Comparison of ENCODE assay signal across 33 cellular contexts in the genomic region with DNA sequence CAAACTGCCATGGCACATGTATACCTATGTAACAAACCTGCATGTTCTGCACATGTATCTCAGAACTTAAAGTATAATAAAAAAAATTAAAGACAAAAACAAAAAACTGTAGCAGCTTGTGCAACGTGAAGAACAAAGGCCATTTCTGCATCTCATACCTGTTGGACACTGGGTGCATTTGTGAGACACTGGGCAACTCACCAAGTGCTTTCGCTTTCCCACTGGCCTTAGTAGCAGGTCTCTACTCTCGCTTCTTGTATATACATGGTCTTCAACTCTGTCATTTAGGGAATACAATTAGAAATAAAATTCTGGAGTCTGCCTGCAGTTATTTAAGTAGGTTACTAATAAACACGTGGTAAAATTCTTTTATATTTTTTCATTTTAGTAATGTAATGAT.
"Had no signal": no experiment of that assay in that cellular context is flagged by ENCODE, and none has a peak within 500 bp of the region (broad histone marks: within the 10 kb centered on the region; RNA-seq: fewer than 3 reads in every experiment).

No MANE protein-coding gene starts in this region.

- H3K4me2 ChIP-seq: PC-9 had no signal

- H3K9me3 ChIP-seq: MG63, SJCRH30 had no signal

- H3K27ac ChIP-seq: PC-9, RWPE1, SJCRH30, SK-N-MC had no signal

- H3K27me3 ChIP-seq: MG63, SJCRH30 had no signal

- ATAC-seq: Panc1, Right ventricle myocardium inferior, SK-N-SH treated with all-trans-retinoic acid at 6 μM for 48 hours had no signal

- H3K4me3 ChIP-seq: MG63, PC-9, SJCRH30, SK-N-MC had no signal

- H2AFZ ChIP-seq: PC-9 had no signal

- DNase-seq: MG63, NCI-H1048, NCI-H1092 treated with DMSO at 0.1 percent for 48 hours, NCI-H1105 treated with DMSO at 0.1 percent for 48 hours, NCI-H1417, NCI-H1436, NCI-H146, NCI-H1694, NCI-H187, NCI-H1930, NCI-H2029 treated with DMSO at 0.1 percent for 48 hours, NCI-H2081 treated with DMSO at 0.1 percent for 48 hours, NCI-H2107, NCI-H2171, NCI-H226, NCI-H446 treated with DMSO at 0.1 percent for 48 hours, NCI-H510A, NCI-H524, NCI-H526, NCI-H69, NCI-H748 treated with DMSO at 0.1 percent for 48 hours, NCI-H82, PC-9, SHP77, SIG-M5, SJCRH30, SW 1271, T-helper 1 cell had no signal

- H3K4me1 ChIP-seq: SJCRH30 had no signal

- H3K36me3 ChIP-seq: MG63, SJCRH30 had no signal
